8 cellular contexts compared by ENCODE assay signal in the genomic region with DNA sequence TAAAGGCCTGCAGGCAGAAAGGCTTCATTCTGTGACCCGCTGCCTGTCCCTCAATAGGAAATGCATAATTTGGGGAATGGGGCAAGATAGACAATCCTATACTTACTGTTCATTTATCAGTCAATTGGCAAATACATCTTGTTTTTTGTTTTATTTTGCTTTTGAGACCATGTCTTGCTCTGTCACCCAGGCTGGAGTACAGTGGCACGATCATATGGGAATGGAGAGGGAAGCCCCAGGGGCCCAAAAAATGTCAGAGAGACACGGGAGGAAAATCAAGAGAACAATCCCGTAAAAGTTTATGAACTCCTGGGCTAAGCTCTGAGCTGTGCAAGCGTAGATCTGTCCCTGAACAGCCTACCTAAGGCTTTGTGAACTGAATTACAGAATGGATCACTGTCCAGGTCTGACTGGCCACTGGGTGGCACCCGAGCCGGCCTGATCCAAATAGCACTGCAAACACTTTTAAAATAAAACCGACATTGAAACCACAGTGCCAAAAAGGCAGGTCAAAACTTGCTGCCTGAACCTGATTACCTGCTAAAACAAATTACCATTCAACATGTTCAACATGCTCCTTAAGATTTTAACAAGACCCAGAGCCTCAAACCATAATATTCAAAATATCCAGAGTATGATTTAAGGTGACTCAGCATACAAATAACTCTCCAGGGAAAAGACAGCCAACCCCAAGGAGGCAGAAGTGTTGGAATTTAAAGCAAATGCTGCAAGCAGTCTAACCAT. TPM values are rescaled to one million over a fixed set of nuclear protein-coding genes. Genes with fewer than 3 reads are reported as not detected.
DNase-seq lines count a peak whose midpoint lies in the region; ATAC-seq and TF ChIP-seq lines count a peak whose summit lies in the region.

No MANE protein-coding gene starts in this region.

- H3K9ac ChIP-seq in endodermal cell (ENCODE audit: extremely low read depth, low read length, poor library complexity, severe bottlenecking) = no peak overlapping the region

- ATAC-seq in memory B cell (ENCODE audit: low read depth) (peak; percentile 75), HG03135 (IDR thresholded peaks at IDR 0.05; ENCODE audit: unreplicated experiment) (no peak)

- H3K27ac Mint-ChIP-seq in activated CD4-positive, alpha-beta T cell treated with anti-CD3 and anti-CD28 coated beads, Interleukin-2, amount 10 ng/mL, durations not matched to agents 24 days and 14 days = no peak overlapping the region
- H3K27ac Mint-ChIP-seq in endodermal cell (peak overlapping the region; percentile 56), memory B cell (no peak overlapping the region)

- peak; percentile 63 for DNase-seq in A673 (ENCODE audit: low spot score)
- DNase-seq in GM12864 (ENCODE audit: low read depth) = no peak
- peak; percentile 15 for DNase-seq in NCI-H2081 treated with DMSO at 0.1 percent for 48 hours (lab: John Stamatoyannopoulos, UW)
- DNase-seq in activated CD4-positive, alpha-beta T cell treated with anti-CD3 and anti-CD28 coated beads, Interleukin-2, amount 10 ng/mL, durations not matched to agents 24 days and 14 days = peak; percentile 80
- DNase-seq in endodermal cell = peak; percentile 86
- DNase-seq in memory B cell (ENCODE audit: low spot score in 2 of 2) = no peak
- DNase-seq in substantia nigra (lab: John Stamatoyannopoulos, UW) = peak in 35 of 49 donors; percentile 3 to 72 (median 39)

- BruUV-seq in A673 (replicated peaks; lab: Mats Ljungman, UMichigan) = no TSS peak

- POLR2A ChIA-PET in A673 (lab: Charles Lee; ENCODE audit: low non-redundant PET) = no interaction called here

- H3K27me3 Mint-ChIP-seq in activated CD4-positive, alpha-beta T cell treated with anti-CD3 and anti-CD28 coated beads, Interleukin-2, amount 10 ng/mL, durations not matched to agents 24 days and 14 days = no peaks in the 10 kb centered on the region
- H3K27me3 Mint-ChIP-seq in endodermal cell (ENCODE audit: insufficient read depth) = no peaks in the 10 kb centered on the region
- no peaks in the 10 kb centered on the region for H3K27me3 Mint-ChIP-seq in memory B cell

- H3K4me3 ChIP-seq in A673 (ENCODE audit: low read depth, low read length, poor library complexity, severe bottlenecking) = no peak overlapping the region
- H3K4me3 ChIP-seq in GM12864 (ENCODE audit: low read depth, low read length) = no peak overlapping the region
- no peak overlapping the region for H3K4me3 ChIP-seq in endodermal cell (ENCODE audit: low read length)

- intact Hi-C loops in A673 (cut with micrococcal nuclease; ENCODE audit: unreplicated experiment) = loop anchor here (5.0 kb wide), 1 partner anchor 42 kb away; no protein-coding TSS in a partner anchor
- intact Hi-C loops in activated CD4-positive, alpha-beta T cell treated with anti-CD3 and anti-CD28 coated beads, Interleukin-2, amount 10 ng/mL, durations not matched to agents 24 days and 14 days (cut with micrococcal nuclease) = loop anchor here (1.0 kb wide), 2 partner anchors 44 to 90 kb away; no protein-coding TSS in a partner anchor

- no peaks in the 10 kb centered on the region for H3K27me3 ChIP-seq in A673 (replicated peaks; ENCODE audit: insufficient read depth, low read depth, low read length, poor library complexity)
- no peaks in the 10 kb centered on the region for H3K27me3 ChIP-seq in endodermal cell (ENCODE audit: control insufficient read depth, insufficient read depth, low read length, poor library complexity, severe bottlenecking)

- peak; percentile 82 for TF ChIP-seq CTCF in A673 (conservative IDR thresholded peaks at IDR 0.05; ENCODE audit: low read depth, low read length)
- TF ChIP-seq CTCF in GM12864 (IDR thresholded peaks at IDR 0.05; ENCODE audit: low read depth, low read length, missing control alignments) = peak; percentile 62
- peak; percentile 96 for TF ChIP-seq CTCF in endodermal cell (conservative IDR thresholded peaks at IDR 0.05)

- CTCF ChIA-PET in A673 (lab: Charles Lee) = no interaction called here

- H3K27ac ChIP-seq in A673 (ENCODE audit: low read depth, low read length, poor library complexity, severe bottlenecking) (peak overlapping the region; percentile 26), endodermal cell (ENCODE audit: low read depth, low read length) (no peak overlapping the region), substantia nigra (ENCODE audit: low read depth, low read length, poor library complexity, severe bottlenecking) (no peak overlapping the region)

- H3K9me3 Mint-ChIP-seq in activated CD4-positive, alpha-beta T cell treated with anti-CD3 and anti-CD28 coated beads, Interleukin-2, amount 10 ng/mL, durations not matched to agents 24 days and 14 days = no peaks in the 10 kb centered on the region
- H3K9me3 Mint-ChIP-seq in endodermal cell = peaks cover 2% of the 10 kb centered on the region
- no peaks in the 10 kb centered on the region for H3K9me3 Mint-ChIP-seq in memory B cell

- no peaks in the 10 kb centered on the region for H3K9me3 ChIP-seq in A673 (ENCODE audit: low read depth, low read length, poor library complexity, severe bottlenecking)
- H3K9me3 ChIP-seq in endodermal cell (ENCODE audit: control insufficient read depth, low read length) = no peaks in the 10 kb centered on the region

- H3K4me3 Mint-ChIP-seq in activated CD4-positive, alpha-beta T cell treated with anti-CD3 and anti-CD28 coated beads, Interleukin-2, amount 10 ng/mL, durations not matched to agents 24 days and 14 days = no peak overlapping the region
- H3K4me3 Mint-ChIP-seq in endodermal cell (no peak overlapping the region), memory B cell (no peak overlapping the region)

- H3K4me1 ChIP-seq in A673 (ENCODE audit: insufficient read depth, low read length, poor library complexity, severe bottlenecking) (peaks cover 7% of the 10 kb centered on the region), endodermal cell (ENCODE audit: control insufficient read depth, insufficient read depth, low read length) (no peaks in the 10 kb centered on the region)

- peaks cover 14% of the 10 kb centered on the region for H3K36me3 Mint-ChIP-seq in activated CD4-positive, alpha-beta T cell treated with anti-CD3 and anti-CD28 coated beads, Interleukin-2, amount 10 ng/mL, durations not matched to agents 24 days and 14 days (ENCODE audit: low read depth)
- peaks cover 22% of the 10 kb centered on the region for H3K36me3 Mint-ChIP-seq in endodermal cell (ENCODE audit: low read depth)
- peaks cover 6% of the 10 kb centered on the region for H3K36me3 Mint-ChIP-seq in memory B cell

- H3K4me1 Mint-ChIP-seq in activated CD4-positive, alpha-beta T cell treated with anti-CD3 and anti-CD28 coated beads, Interleukin-2, amount 10 ng/mL, durations not matched to agents 24 days and 14 days = peaks cover 5% of the 10 kb centered on the region
- H3K4me1 Mint-ChIP-seq in endodermal cell (peaks cover 2% of the 10 kb centered on the region), memory B cell (no peaks in the 10 kb centered on the region)

- peaks cover 10% of the 10 kb centered on the region for H3K36me3 ChIP-seq in A673 (ENCODE audit: insufficient read depth, low read length, poor library complexity, severe bottlenecking)
- H3K36me3 ChIP-seq in endodermal cell (ENCODE audit: control insufficient read depth, insufficient read depth, low read length) = peaks cover 8% of the 10 kb centered on the region

- WGBS in endodermal cell (ENCODE audit: insufficient coverage in 1 of 2, insufficient read length in 1 of 2), 2 experiments = 57 to 69% methylated on average over 4 to 8 of the region's 8 CpGs

RNA-seq across cellular contexts. Expression of a gene that starts 11.8 kb away (rescaled TPM):
- total RNA-seq in A673 (2021) = 67.2 and 67.7 TPM in 2 replicates
- 39.5 and 44.8 TPM in 2 replicates for total RNA-seq in activated CD4-positive, alpha-beta T cell treated with anti-CD3 and anti-CD28 coated beads, Interleukin-2, amount 10 ng/mL, durations not matched to agents 24 days and 14 days
- total RNA-seq in endodermal cell = 10 to 100 TPM; 43.3 to 69.2 TPM
- 36.9 TPM for polyA plus RNA-seq in endodermal cell (2013, experiment 1 of 2)
- 34.1 TPM for polyA plus RNA-seq in endodermal cell (2013, experiment 2 of 2)

RNA-seq across cellular contexts. Expression of a gene that starts 17.3 kb away (rescaled TPM):
- total RNA-seq in A673 (2021) = 242 and 254 TPM in 2 replicates
- 163 and 180 TPM in 2 replicates for total RNA-seq in activated CD4-positive, alpha-beta T cell treated with anti-CD3 and anti-CD28 coated beads, Interleukin-2, amount 10 ng/mL, durations not matched to agents 24 days and 14 days
- 100 to 1,000 TPM; 219 to 393 TPM for total RNA-seq in endodermal cell
- 177 TPM for polyA plus RNA-seq in endodermal cell (2013, experiment 1 of 2)
- 169 TPM for polyA plus RNA-seq in endodermal cell (2013, experiment 2 of 2)

RNA-seq across cellular contexts. Expression of a gene that starts 30.5 kb away (rescaled TPM):
- 600 and 620 TPM in 2 replicates for total RNA-seq in A673 (2021)
- 245 and 267 TPM in 2 replicates for total RNA-seq in activated CD4-positive, alpha-beta T cell treated with anti-CD3 and anti-CD28 coated beads, Interleukin-2, amount 10 ng/mL, durations not matched to agents 24 days and 14 days
- total RNA-seq in endodermal cell = 100 to 1,000 TPM; 637 to 888 TPM
- polyA plus RNA-seq in endodermal cell (2013, experiment 1 of 2) = 935 TPM
- 1,020 TPM for polyA plus RNA-seq in endodermal cell (2013, experiment 2 of 2)

RNA-seq across cellular contexts. Expression of a gene that starts 35.0 kb away (rescaled TPM):
- total RNA-seq in A673 (2021) (0.80 and 1.7 TPM in 2 replicates), endodermal cell (1 to 10 TPM; 2.6 to 7.1 TPM)
- total RNA-seq in activated CD4-positive, alpha-beta T cell treated with anti-CD3 and anti-CD28 coated beads, Interleukin-2, amount 10 ng/mL, durations not matched to agents 24 days and 14 days = 0.09 TPM in 1 of 2 replicates, not detected in the other
- polyA plus RNA-seq in endodermal cell (2013, experiment 1 of 2) = 13.3 TPM
- polyA plus RNA-seq in endodermal cell (2013, experiment 2 of 2) = 10.5 TPM

RNA-seq across cellular contexts. Expression of a gene that starts 36.7 kb away (rescaled TPM):
- total RNA-seq in A673 (2021) (4.1 and 5.5 TPM in 2 replicates), endodermal cell (1 to 10 TPM; 1.9 to 7.3 TPM)
- total RNA-seq in activated CD4-positive, alpha-beta T cell treated with anti-CD3 and anti-CD28 coated beads, Interleukin-2, amount 10 ng/mL, durations not matched to agents 24 days and 14 days = 253 and 269 TPM in 2 replicates
- polyA plus RNA-seq in endodermal cell (2013, experiment 1 of 2) = 8.4 TPM
- 5.8 TPM for polyA plus RNA-seq in endodermal cell (2013, experiment 2 of 2)

Comparison
In these comparisons a context has a peak if more than half of its experiments do, and no peak if none do; other contexts are left out.
1. DNase-seq: peak in A673 (single experiment), NCI-H2081 treated with DMSO at 0.1 percent for 48 hours (single experiment), activated CD4-positive, alpha-beta T cell treated with anti-CD3 and anti-CD28 coated beads, Interleukin-2, amount 10 ng/mL, durations not matched to agents 24 days and 14 days (single experiment), endodermal cell (single experiment) and substantia nigra (35 of 49); none in GM12864 (single experiment) and memory B cell (0 of 2).
2. Peak in every context shown above with its lines, with median percentiles within 50 percentile points of each other: CTCF ChIP-seq.